1 cellular context compared by ENCODE assay signal in genomic region chr7:128284102-128284501, GRCh38.
TF ChIP-seq lines count a peak whose summit lies in the region.

No MANE protein-coding gene starts in this region.

TF ChIP-seq in IMR-90, 13 proteins besides CTCF, POLR2A, EP300 and RAD21 (continued from another document):
- TF ChIP-seq BHLHE40 (IDR thresholded peaks at IDR 0.05; ENCODE audit: low read depth, low read length) (no peak), MXI1 (IDR thresholded peaks at IDR 0.05; ENCODE audit: borderline replicate concordance, low read depth, low read length) (no peak), MAFK (IDR thresholded peaks at IDR 0.05; ENCODE audit: low read depth, low read length) (no peak), FOS (IDR thresholded peaks at IDR 0.05; ENCODE audit: low read depth, low read length) (no peak), NFE2L2 (IDR thresholded peaks at IDR 0.05; ENCODE audit: low read depth, low read length) (no peak), CEBPB (IDR thresholded peaks at IDR 0.05; ENCODE audit: low read depth, low read length) (no peak), MAZ (IDR thresholded peaks at IDR 0.05; ENCODE audit: borderline replicate concordance, low read depth, low read length) (no peak), RCOR1 (IDR thresholded peaks at IDR 0.05; ENCODE audit: insufficient replicate concordance, low read length) (no peak)
- TF ChIP-seq, protein P1, sequence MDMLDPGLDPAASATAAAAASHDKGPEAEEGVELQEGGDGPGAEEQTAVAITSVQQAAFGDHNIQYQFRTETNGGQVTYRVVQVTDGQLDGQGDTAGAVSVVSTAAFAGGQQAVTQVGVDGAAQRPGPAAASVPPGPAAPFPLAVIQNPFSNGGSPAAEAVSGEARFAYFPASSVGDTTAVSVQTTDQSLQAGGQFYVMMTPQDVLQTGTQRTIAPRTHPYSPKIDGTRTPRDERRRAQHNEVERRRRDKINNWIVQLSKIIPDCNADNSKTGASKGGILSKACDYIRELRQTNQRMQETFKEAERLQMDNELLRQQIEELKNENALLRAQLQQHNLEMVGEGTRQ (IDR thresholded peaks at IDR 0.05; ENCODE audit: low read depth, low read length) = no peak
